ENCODE assay signal across 8 cellular contexts in genomic region chr10:55629792-55630490, GRCh38.
A peak's percentile ranks its signal among the peaks of the same experiment; 100 is the strongest.
DNase-seq lines count a peak whose midpoint lies in the region; ATAC-seq and TF ChIP-seq lines count a peak whose summit lies in the region.

No MANE protein-coding gene starts in this region.

- H3K4me3 ChIP-seq in choroid plexus epithelial cell (ENCODE audit: low read depth, low read length) (no peak overlapping the region), lung (peak overlapping the region; percentile 17)

- peak overlapping the region in 1 of 2 donors; percentile 69 for H3K27ac ChIP-seq in lung (ENCODE audit: low read depth in 1 of 2, low read length in 1 of 2)

- no peaks in the 10 kb centered on the region for H3K36me3 ChIP-seq in lung (ENCODE audit: control insufficient read depth in 2 of 2, insufficient read depth in 2 of 2, low read length in 2 of 2)

- WGBS in lung, 2 donors: 3% methylated on average over 21 of the region's 21 CpGs

- no peaks in the 10 kb centered on the region for H3K27me3 ChIP-seq in lung (ENCODE audit: control insufficient read depth, insufficient read depth)

- H3K9me3 ChIP-seq in lung (ENCODE audit: control insufficient read depth in 2 of 2, insufficient read depth in 1 of 2, low read length in 1 of 2): peaks cover 0 to 3% of the 10 kb centered on the region in 2 donors

- peak; percentile 54 for DNase-seq in Caki2 (ENCODE audit: low read depth)
- peak; percentile 48 for DNase-seq in choroid plexus epithelial cell (ENCODE audit: low read depth)
- DNase-seq in lung (ENCODE audit: low spot score): no peak
- DNase-seq in NCI-H526 (lab: John Stamatoyannopoulos, UW): no peak
- DNase-seq in NCI-H1930 (lab: John Stamatoyannopoulos, UW): no peak

- ATAC-seq in HG03432 (IDR thresholded peaks at IDR 0.05; ENCODE audit: unreplicated experiment) (peak; percentile 38), lung (ENCODE audit: insufficient read depth, low FRiP score) (no peak), HG02588 (IDR thresholded peaks at IDR 0.05; ENCODE audit: unreplicated experiment) (no peak), GM19328 (IDR thresholded peaks at IDR 0.05; ENCODE audit: unreplicated experiment) (no peak)

- in situ Hi-C loops in Caki2 (cut with HindIII; ENCODE audit: low pct_unique_long_range_greater_than_20kb, low sequenced_read_pairs): no loop called here

- H3K4me1 ChIP-seq in lung (ENCODE audit: control insufficient read depth in 2 of 2, insufficient read depth in 2 of 2, low read length in 2 of 2): peaks cover 0 to 6% of the 10 kb centered on the region in 2 donors

- peak; percentile 69 for TF ChIP-seq CTCF in choroid plexus epithelial cell (conservative IDR thresholded peaks at IDR 0.05; ENCODE audit: low read depth, low read length)
- TF ChIP-seq CTCF in lung (IDR thresholded peaks at IDR 0.05; ENCODE audit: control extremely low read depth, extremely low read depth): no peak

Comparison
In these comparisons a context has a peak if more than half of its experiments do, and no peak if none do; other contexts are left out.
1. DNase-seq: peak in Caki2 (single experiment) and choroid plexus epithelial cell (single experiment); none in lung (single experiment), NCI-H526 (0 of 2) and NCI-H1930 (0 of 2).